Comparison of ENCODE assay signal across 8 cellular contexts in genomic region chr3:4994823-4995499, GRCh38. TPM values are rescaled to one million over a fixed set of nuclear protein-coding genes. Genes with fewer than 3 reads are reported as not detected.
A peak's percentile ranks its signal among the peaks of the same experiment; 100 is the strongest.
DNase-seq lines count a peak whose midpoint lies in the region; ATAC-seq and TF ChIP-seq lines count a peak whose summit lies in the region.

No MANE protein-coding gene starts in this region.

- DNase-seq in chondrocyte (ENCODE audit: low spot score) (no peak), mesendoderm (peak; percentile 81), SHP77 (lab: John Stamatoyannopoulos, UW) (no peak), NCI-H526 treated with DMSO at 0.1 percent for 48 hours (lab: John Stamatoyannopoulos, UW) (no peak)
- no peak for DNase-seq in activated effector memory CD4-positive, alpha-beta T cell treated with Interleukin-2 at 50 U/mL for 16 hours

- H3K9me3 Mint-ChIP-seq in chondrocyte (ENCODE audit: low read depth): no peaks in the 10 kb centered on the region

- H2AK5ac ChIP-seq in mesendoderm (ENCODE audit: low read length): peak overlapping the region; percentile 73

- H4K5ac ChIP-seq in mesendoderm (ENCODE audit: low read length): no peak overlapping the region

- H3K4me1 ChIP-seq in mesendoderm (ENCODE audit: control insufficient read depth, low read depth, low read length): peaks cover 11% of the 10 kb centered on the region

- peak overlapping the region; percentile 55 for H3K23ac ChIP-seq in mesendoderm (ENCODE audit: low read length)

- no CpG with 5 or more reads among the region's 11 CpGs for WGBS in mesendoderm (ENCODE audit: extremely low coverage, insufficient coverage, low lambda C conversion rate)

- ATAC-seq in GM18861 (IDR thresholded peaks at IDR 0.05; ENCODE audit: unreplicated experiment) (peak; percentile 43), HG03378 (IDR thresholded peaks at IDR 0.05; ENCODE audit: unreplicated experiment) (peak; percentile 49), HG03159 (IDR thresholded peaks at IDR 0.05; ENCODE audit: unreplicated experiment) (no peak)

- peak overlapping the region; percentile 69 for H3K56ac ChIP-seq in mesendoderm (ENCODE audit: low read length)

- no peaks in the 10 kb centered on the region for H3K79me2 ChIP-seq in mesendoderm (ENCODE audit: control insufficient read depth, insufficient read depth, low read length)

- H3K79me1 ChIP-seq in mesendoderm (ENCODE audit: low read length): no peaks in the 10 kb centered on the region

- H3K27me3 ChIP-seq in mesendoderm (ENCODE audit: insufficient read depth, low read length, poor library complexity): no peaks in the 10 kb centered on the region

- no peak overlapping the region for H2BK120ac ChIP-seq in mesendoderm (ENCODE audit: low read depth, low read length)

- H3K36me3 Mint-ChIP-seq in chondrocyte (ENCODE audit: low read depth): no peaks in the 10 kb centered on the region

- no peak overlapping the region for H3K4me3 Mint-ChIP-seq in chondrocyte (ENCODE audit: unreplicated experiment)

- H2BK15ac ChIP-seq in mesendoderm (replicated peaks; ENCODE audit: low read depth): no peak overlapping the region

- H3K4me2 ChIP-seq in mesendoderm (ENCODE audit: low read length): no peak overlapping the region

- peak overlapping the region; percentile 12 for H3K18ac ChIP-seq in mesendoderm (ENCODE audit: low read length)

- H2BK5ac ChIP-seq in mesendoderm (ENCODE audit: low read length): peak overlapping the region; percentile 66

- H3K4me1 Mint-ChIP-seq in chondrocyte (ENCODE audit: low read depth): peaks cover 29% of the 10 kb centered on the region

- H3K27ac ChIP-seq in mesendoderm (ENCODE audit: low read depth, low read length): no peak overlapping the region

- H3K9ac ChIP-seq in mesendoderm (ENCODE audit: low read length): peak overlapping the region; percentile 10

- H3K4ac ChIP-seq in mesendoderm (ENCODE audit: low read depth, low read length): peak overlapping the region; percentile 11

- no peaks in the 10 kb centered on the region for H3K27me3 Mint-ChIP-seq in chondrocyte (ENCODE audit: low read depth)

- TF ChIP-seq CTCF in chondrocyte (IDR thresholded peaks at IDR 0.05): no peak

- H4K8ac ChIP-seq in mesendoderm (ENCODE audit: low read depth, low read length): no peak overlapping the region

- H3K4me3 ChIP-seq in mesendoderm (ENCODE audit: low read length): no peak overlapping the region

- peak overlapping the region; percentile 98 for H3K27ac Mint-ChIP-seq in chondrocyte (ENCODE audit: unreplicated experiment)

- no peaks in the 10 kb centered on the region for H3K36me3 ChIP-seq in mesendoderm (ENCODE audit: control insufficient read depth, insufficient read depth, low read length)

RNA-seq across cellular contexts. Expression of gene BHLHE40, which starts 15.7 kb away (rescaled TPM):
- total RNA-seq in chondrocyte: 53.8 to 75.5 TPM (median 66.4 TPM) in 3 replicates
- polyA plus RNA-seq in mesendoderm (2013, experiment 1 of 2): 22.9 TPM
- 23.5 TPM for polyA plus RNA-seq in mesendoderm (2013, experiment 2 of 2)
